Comparison of ENCODE assay signal across 15 cellular contexts in the genomic region with DNA sequence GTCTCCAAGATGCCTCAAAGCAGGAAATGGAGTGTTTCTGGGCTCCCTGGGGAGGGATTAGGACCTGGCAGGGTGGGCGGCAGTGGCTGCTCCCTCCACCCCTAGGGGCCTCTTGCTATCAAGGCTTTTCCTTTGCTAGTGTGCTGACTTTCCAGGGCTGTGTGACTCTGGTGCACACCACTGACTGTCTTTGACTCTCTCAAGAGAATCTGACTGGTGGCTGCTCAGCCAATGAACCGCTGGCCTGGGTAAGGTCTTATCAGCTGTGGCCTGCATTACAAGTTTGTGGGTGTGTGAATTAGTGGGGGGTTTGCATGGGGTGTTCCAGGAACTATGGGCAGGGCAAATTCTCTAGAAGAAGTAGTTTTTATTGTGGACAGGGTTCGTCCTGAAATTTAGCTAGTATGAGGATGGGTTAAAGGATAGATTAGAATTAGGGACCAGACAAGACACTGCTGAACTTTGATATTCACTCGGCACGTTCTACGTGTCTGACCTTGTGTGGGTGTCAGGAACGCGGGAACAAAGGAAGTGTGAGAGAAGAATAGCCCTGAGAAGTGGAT. TPM values are rescaled to one million over a fixed set of nuclear protein-coding genes. Genes with fewer than 3 reads are reported as not detected.
DNase-seq lines count a peak whose midpoint lies in the region; ATAC-seq and TF ChIP-seq lines count a peak whose summit lies in the region.
"Had no signal": no experiment of that assay in that cellular context is flagged by ENCODE, and none has a peak within 500 bp of the region (broad histone marks: within the 10 kb centered on the region; RNA-seq: fewer than 3 reads in every experiment).

No MANE protein-coding gene starts in this region.

- H3K4me3 ChIP-seq in GM23338 (no peak overlapping the region), choroid plexus epithelial cell (ENCODE audit: low read depth, low read length) (no peak overlapping the region)
- H3K4me3 ChIP-seq: tibial artery had no signal

- H3K27me3 Mint-ChIP-seq in GM23338 (ENCODE audit: insufficient read depth, low read depth, poor library complexity) (no peaks in the 10 kb centered on the region), natural killer cell (ENCODE audit: low read depth in 2 of 2) (no peaks in the 10 kb centered on the region), endothelial cell (ENCODE audit: unreplicated experiment) (peaks cover 5% of the 10 kb centered on the region)
- H3K27me3 Mint-ChIP-seq: activated CD4-positive, alpha-beta T cell treated with anti-CD3 and anti-CD28 coated beads, Interleukin-2, amount 10 ng/mL, durations not matched to agents 7 days and 5 days; central memory CD8-positive, alpha-beta T cell had no signal

- H3K27ac ChIP-seq in GM23338 (ENCODE audit: low read depth): no peak overlapping the region
- H3K27ac ChIP-seq: tibial artery had no signal

- H3K4me3 Mint-ChIP-seq in GM23338 (no peak overlapping the region; the same call in 2 of the 3 replicates), natural killer cell (no peak overlapping the region), endothelial cell (ENCODE audit: unreplicated experiment) (no peak overlapping the region)
- H3K4me3 Mint-ChIP-seq: activated CD4-positive, alpha-beta T cell treated with anti-CD3 and anti-CD28 coated beads, Interleukin-2, amount 10 ng/mL, durations not matched to agents 7 days and 5 days; central memory CD8-positive, alpha-beta T cell had no signal

- no peak overlapping the region for H3K4me2 ChIP-seq in GM23338

- DNase-seq in GM23338 (ENCODE audit: low spot score) (peak; percentile 21), SK-MEL-5 (ENCODE audit: low read depth, low spot score) (peak; percentile 22), choroid plexus epithelial cell (ENCODE audit: low read depth) (peak; percentile 46), natural killer cell (no peak), endothelial cell (ENCODE audit: low spot score) (no peak), NCI-H1048 (lab: John Stamatoyannopoulos, UW) (no peak), NCI-H2227 treated with DMSO at 0.1 percent for 48 hours (lab: John Stamatoyannopoulos, UW) (no peak)
- DNase-seq: activated CD4-positive, alpha-beta T cell treated with anti-CD3 and anti-CD28 coated beads, Interleukin-2, amount 10 ng/mL, durations not matched to agents 7 days and 5 days; activated naive CD4-positive, alpha-beta T cell; NCI-H187; tibial artery had no signal

- intact Hi-C loops in natural killer cell (cut with micrococcal nuclease): no loop called here

- in situ Hi-C loops in SK-MEL-5 (cut with HindIII; ENCODE audit: low pct_unique_long_range_greater_than_20kb, low sequenced_read_pairs): no loop called here

- no peaks in the 10 kb centered on the region for H3K27me3 ChIP-seq in GM23338 (ENCODE audit: insufficient read depth)
- H3K27me3 ChIP-seq: tibial artery had no signal

- H3K27ac Mint-ChIP-seq in GM23338 (no peak overlapping the region), natural killer cell (no peak overlapping the region), endothelial cell (ENCODE audit: unreplicated experiment) (no peak overlapping the region)
- H3K27ac Mint-ChIP-seq: activated CD4-positive, alpha-beta T cell treated with anti-CD3 and anti-CD28 coated beads, Interleukin-2, amount 10 ng/mL, durations not matched to agents 7 days and 5 days had no signal

- peak overlapping the region; percentile 7; the same call in 1 of the 2 replicates for H2AFZ ChIP-seq in GM23338

- ATAC-seq in GM23338 (peak; percentile 54), natural killer cell (peak in 2 of 3 donors; percentile 29 to 72), HG02571 (IDR thresholded peaks at IDR 0.05; ENCODE audit: unreplicated experiment) (no peak)

- H3K4me1 Mint-ChIP-seq in GM23338 (peaks cover 29% of the 10 kb centered on the region), natural killer cell (peaks cover 8 to 15% of the 10 kb centered on the region in 2 donors), endothelial cell (ENCODE audit: unreplicated experiment) (peaks cover 6% of the 10 kb centered on the region)
- H3K4me1 Mint-ChIP-seq: central memory CD8-positive, alpha-beta T cell had no signal

- H3K36me3 Mint-ChIP-seq in GM23338 (ENCODE audit: low read depth): no peaks in the 10 kb centered on the region
- H3K36me3 Mint-ChIP-seq in natural killer cell: no peaks in the 10 kb centered on the region
- no peaks in the 10 kb centered on the region for H3K36me3 Mint-ChIP-seq in endothelial cell (ENCODE audit: low read depth, unreplicated experiment)

- H3K36me3 ChIP-seq in GM23338 (ENCODE audit: insufficient read depth): no peaks in the 10 kb centered on the region
- H3K36me3 ChIP-seq: tibial artery had no signal

- H3K4me1 ChIP-seq in GM23338 (ENCODE audit: insufficient read depth): peaks cover 19% of the 10 kb centered on the region; the same call in 1 of the 2 replicates

- no peak for TF ChIP-seq CTCF in GM23338 (conservative IDR thresholded peaks at IDR 0.05; ENCODE audit: low read depth in 2 of 2)
- TF ChIP-seq CTCF in choroid plexus epithelial cell (conservative IDR thresholded peaks at IDR 0.05; ENCODE audit: low read depth, low read length): no peak
- TF ChIP-seq CTCF in natural killer cell (IDR thresholded peaks at IDR 0.05): no peak
- no peak for TF ChIP-seq CTCF in endothelial cell (IDR thresholded peaks at IDR 0.05; ENCODE audit: unreplicated experiment)

- H3F3A ChIP-seq in GM23338 (replicated peaks; ENCODE audit: low read depth): no peaks in the 10 kb centered on the region

- no peaks in the 10 kb centered on the region for H3K9me2 ChIP-seq in GM23338 (ENCODE audit: insufficient read depth)

- no peaks in the 10 kb centered on the region for H3K79me2 ChIP-seq in GM23338 (replicated peaks; ENCODE audit: insufficient read depth)

- H4K20me1 ChIP-seq in GM23338 (replicated peaks; ENCODE audit: insufficient read depth): no peaks in the 10 kb centered on the region

- no peaks in the 10 kb centered on the region for H3K9me3 Mint-ChIP-seq in GM23338
- no peaks in the 10 kb centered on the region for H3K9me3 Mint-ChIP-seq in natural killer cell
- no peaks in the 10 kb centered on the region for H3K9me3 Mint-ChIP-seq in endothelial cell (ENCODE audit: unreplicated experiment)
- H3K9me3 Mint-ChIP-seq: activated CD4-positive, alpha-beta T cell treated with anti-CD3 and anti-CD28 coated beads, Interleukin-2, amount 10 ng/mL, durations not matched to agents 7 days and 5 days; central memory CD8-positive, alpha-beta T cell had no signal

TF ChIP-seq in GM23338, 12 proteins besides CTCF, POLR2A, EP300 and RAD21 (continues in another document):
- TF ChIP-seq REST (IDR thresholded peaks at IDR 0.05; ENCODE audit: unreplicated experiment): no peak
- no peak for TF ChIP-seq JUNB (IDR thresholded peaks at IDR 0.05; ENCODE audit: unreplicated experiment)
- TF ChIP-seq, protein P1, sequence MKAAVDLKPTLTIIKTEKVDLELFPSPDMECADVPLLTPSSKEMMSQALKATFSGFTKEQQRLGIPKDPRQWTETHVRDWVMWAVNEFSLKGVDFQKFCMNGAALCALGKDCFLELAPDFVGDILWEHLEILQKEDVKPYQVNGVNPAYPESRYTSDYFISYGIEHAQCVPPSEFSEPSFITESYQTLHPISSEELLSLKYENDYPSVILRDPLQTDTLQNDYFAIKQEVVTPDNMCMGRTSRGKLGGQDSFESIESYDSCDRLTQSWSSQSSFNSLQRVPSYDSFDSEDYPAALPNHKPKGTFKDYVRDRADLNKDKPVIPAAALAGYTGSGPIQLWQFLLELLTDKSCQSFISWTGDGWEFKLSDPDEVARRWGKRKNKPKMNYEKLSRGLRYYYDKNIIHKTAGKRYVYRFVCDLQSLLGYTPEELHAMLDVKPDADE (IDR thresholded peaks at IDR 0.05): no peak
- no peak for TF ChIP-seq ZNF331 (CRISPR knock-in tag; IDR thresholded peaks at IDR 0.05; ENCODE audit: low read depth)

RNA-seq across cellular contexts. Expression of gene SIAH2, which starts 29.5 kb away (rescaled TPM):
- 15.3 and 28.8 TPM in 2 replicates for total RNA-seq in GM23338 (2014; rRNA removed; shearing (Covaris generic))
- polyA plus RNA-seq in GM23338 (2016; fragmentation: Nextera tagmentation; extraction: Ambion mirVana): 6.3 and 6.4 TPM in 2 replicates
- total RNA-seq in SK-MEL-5 (2014; rRNA removed; shearing (Covaris generic)): 19.5 and 22.1 TPM in 2 replicates
- polyA plus RNA-seq in SK-MEL-5 (2015; cell fraction: cytosol; rRNA removed): 21.8 and 51.1 TPM in 2 replicates
- 33.3 and 45.8 TPM in 2 replicates for polyA plus RNA-seq in SK-MEL-5 (2015; cell fraction: nucleus; rRNA removed)
- total RNA-seq in natural killer cell (10 to 100 TPM; 22.7 to 25.7 (median 23.8) TPM), endothelial cell (ENCODE audit: unreplicated experiment) (13.2 TPM)

RNA-seq across cellular contexts. Expression of gene ERICH6, which starts 29.7 kb away (rescaled TPM):
- not detected in 2 replicates for total RNA-seq in GM23338 (2014; rRNA removed; shearing (Covaris generic))
- 0.19 and 0.32 TPM in 2 replicates for polyA plus RNA-seq in GM23338 (2016; fragmentation: Nextera tagmentation; extraction: Ambion mirVana)
- total RNA-seq in SK-MEL-5 (2014; rRNA removed; shearing (Covaris generic)): not detected in 2 replicates
- not detected in 2 replicates for polyA plus RNA-seq in SK-MEL-5 (2015; cell fraction: cytosol; rRNA removed)
- 0.20 TPM in 1 of 2 replicates, not detected in the other for polyA plus RNA-seq in SK-MEL-5 (2015; cell fraction: nucleus; rRNA removed)
- total RNA-seq in natural killer cell: 1 to 10 TPM in 2 of 3 donors, under 1 TPM in 1; 0.35 to 3.7 (median 3.6) TPM
- 0.31 TPM for total RNA-seq in endothelial cell (ENCODE audit: unreplicated experiment)
- total RNA-seq: epithelial cell of proximal tubule had no signal
- polyA plus RNA-seq: IMR-90 had no signal

Comparison
In these comparisons a context has a peak if more than half of its experiments do, and no peak if none do; other contexts are left out.
1. DNase-seq: peak in GM23338 (single experiment), SK-MEL-5 (single experiment) and choroid plexus epithelial cell (single experiment); none in natural killer cell (single experiment), endothelial cell (single experiment), NCI-H1048 (single experiment) and NCI-H2227 treated with DMSO at 0.1 percent for 48 hours (single experiment).